8 cellular contexts compared by ENCODE assay signal in genomic region chr1:246569248-246570238, GRCh38. TPM values are rescaled to one million over a fixed set of nuclear protein-coding genes. Genes with fewer than 3 reads are reported as not detected.
DNase-seq lines count a peak whose midpoint lies in the region; ATAC-seq lines count a peak whose summit lies in the region.

No MANE protein-coding gene starts in this region.

- peaks cover 72% of the 10 kb centered on the region for H3K4me1 Mint-ChIP-seq in activated naive CD4-positive, alpha-beta T cell treated with anti-CD3 and anti-CD28 coated beads, Interleukin-2, amount 10 ng/mL, durations not matched to agents 7 days and 5 days

- H3K4me3 Mint-ChIP-seq in activated naive CD4-positive, alpha-beta T cell treated with anti-CD3 and anti-CD28 coated beads, Interleukin-2, amount 10 ng/mL, durations not matched to agents 7 days and 5 days = peak overlapping the region; percentile 79

- peak overlapping the region; percentile 100 for H3K27ac Mint-ChIP-seq in activated naive CD4-positive, alpha-beta T cell treated with anti-CD3 and anti-CD28 coated beads, Interleukin-2, amount 10 ng/mL, durations not matched to agents 7 days and 5 days

- DNase-seq in DMS153 (lab: John Stamatoyannopoulos, UW) (peak; percentile 78), NCI-H146 treated with DMSO at 0.1 percent for 48 hours (lab: John Stamatoyannopoulos, UW; ENCODE audit: unreplicated experiment) (peak; percentile 67), medulla oblongata (ENCODE audit: extremely low spot score) (no peak), posterior cingulate gyrus (no peak), sciatic nerve (ENCODE audit: low spot score) (no peak)
- peak; percentile 51 for DNase-seq in activated naive CD4-positive, alpha-beta T cell treated with anti-CD3 and anti-CD28 coated beads, Interleukin-2, amount 10 ng/mL, durations not matched to agents 7 days and 5 days

- H3K4me1 ChIP-seq in mononuclear cell (ENCODE audit: insufficient read depth, low read length) = peaks cover 77% of the 10 kb centered on the region

- intact Hi-C loops in posterior cingulate gyrus (cut with DNase I) = loop anchor here (5.0 to 10.0 kb wide), 4 partner anchors 62 to 1705 kb away; partner anchors contain the start of genes HNRNPU, SCCPDH and SMYD3
- intact Hi-C loops in sciatic nerve (cut with DNase I) = no loop called here

- H3K9me3 Mint-ChIP-seq in activated naive CD4-positive, alpha-beta T cell treated with anti-CD3 and anti-CD28 coated beads, Interleukin-2, amount 10 ng/mL, durations not matched to agents 7 days and 5 days = peaks cover 3% of the 10 kb centered on the region

- CTCF ChIA-PET in activated naive CD4-positive, alpha-beta T cell treated with anti-CD3 and anti-CD28 coated beads, Interleukin-2, amount 10 ng/mL, durations not matched to agents 7 days and 5 days (lab: Charles Lee) = no interaction called here

- H3K27me3 ChIP-seq in mononuclear cell (ENCODE audit: insufficient read depth, low read length) = no peaks in the 10 kb centered on the region

- peak overlapping the region; percentile 12 for H3K4me3 ChIP-seq in mononuclear cell (ENCODE audit: low read length)

- no peaks in the 10 kb centered on the region for H3K27me3 Mint-ChIP-seq in activated naive CD4-positive, alpha-beta T cell treated with anti-CD3 and anti-CD28 coated beads, Interleukin-2, amount 10 ng/mL, durations not matched to agents 7 days and 5 days

- no peaks in the 10 kb centered on the region for H3K9me3 ChIP-seq in mononuclear cell (ENCODE audit: low read depth, low read length)

- H3K36me3 Mint-ChIP-seq in activated naive CD4-positive, alpha-beta T cell treated with anti-CD3 and anti-CD28 coated beads, Interleukin-2, amount 10 ng/mL, durations not matched to agents 7 days and 5 days = peaks cover 20% of the 10 kb centered on the region

- no peak for ATAC-seq in GM21825 (IDR thresholded peaks at IDR 0.05; ENCODE audit: unreplicated experiment)
- ATAC-seq in sciatic nerve = no peak

RNA-seq across cellular contexts. Expression of gene CNST, which starts 3.3 kb away (rescaled TPM):
- total RNA-seq in mononuclear cell = 58.8 TPM
- 23.4 TPM for total RNA-seq in sciatic nerve

RNA-seq across cellular contexts. Expression of gene TFB2M, which starts 3.5 kb away (rescaled TPM):
- total RNA-seq in mononuclear cell (17.2 TPM), sciatic nerve (6.6 TPM)

Comparison
In these comparisons a context has a peak if more than half of its experiments do, and no peak if none do; other contexts are left out.
1. DNase-seq: peak in DMS153 (single experiment), NCI-H146 treated with DMSO at 0.1 percent for 48 hours (single experiment) and activated naive CD4-positive, alpha-beta T cell treated with anti-CD3 and anti-CD28 coated beads, Interleukin-2, amount 10 ng/mL, durations not matched to agents 7 days and 5 days (single experiment); none in medulla oblongata (single experiment), posterior cingulate gyrus (0 of 10) and sciatic nerve (single experiment).